Comparison of ENCODE assay signal across 9 cellular contexts in genomic region chr12:74539765-74540526, GRCh38. TPM values are rescaled to one million over a fixed set of nuclear protein-coding genes. Genes with fewer than 3 reads are reported as not detected.
DNase-seq lines count a peak whose midpoint lies in the region; ATAC-seq and TF ChIP-seq lines count a peak whose summit lies in the region.
"Had no signal": no experiment of that assay in that cellular context is flagged by ENCODE, and none has a peak within 500 bp of the region (broad histone marks: within the 10 kb centered on the region; RNA-seq: fewer than 3 reads in every experiment).

No MANE protein-coding gene starts in this region.

- H2AK5ac ChIP-seq in trophoblast cell (ENCODE audit: low read length): no peak overlapping the region

- no peak overlapping the region for H2BK5ac ChIP-seq in trophoblast cell (ENCODE audit: low read depth, low read length, poor library complexity)

- H3K14ac ChIP-seq in trophoblast cell (ENCODE audit: low read length): no peak overlapping the region

- H3K27me3 ChIP-seq in OCI-LY1 (ENCODE audit: insufficient read depth, low read length) (no peaks in the 10 kb centered on the region), trophoblast cell (ENCODE audit: insufficient read depth, low read length) (no peaks in the 10 kb centered on the region)

- no peaks in the 10 kb centered on the region for H4K20me1 ChIP-seq in OCI-LY1 (ENCODE audit: insufficient read depth, low read length)

- H3K4me2 ChIP-seq in OCI-LY1 (ENCODE audit: low read length): peak overlapping the region; percentile 91
- H3K4me2 ChIP-seq in trophoblast cell (ENCODE audit: low read length): peak overlapping the region; percentile 61

- H3K4me1 ChIP-seq in OCI-LY1 (ENCODE audit: insufficient read depth, low read length, severe bottlenecking): peaks cover 37% of the 10 kb centered on the region
- peaks cover 5 to 12% of the 10 kb centered on the region in 2 experiments for H3K4me1 ChIP-seq in trophoblast cell (ENCODE audit: control insufficient read depth in 1 of 2, insufficient read depth in 2 of 2, low read length in 2 of 2)

- no peak overlapping the region for H4K8ac ChIP-seq in trophoblast cell (ENCODE audit: low read depth, low read length)

- H3K79me1 ChIP-seq in trophoblast cell (ENCODE audit: low read length): peaks cover 6% of the 10 kb centered on the region

- H3K23ac ChIP-seq in trophoblast cell (ENCODE audit: low read length): no peak overlapping the region

- DNase-seq in GM12864 (ENCODE audit: low read depth) (no peak), epithelial cell of esophagus (ENCODE audit: low read depth) (no peak), trophoblast cell (no peak), SW480 (ENCODE audit: low spot score) (no peak)
- no peak for DNase-seq in stimulated activated CD4-positive, alpha-beta T cell treated with anti-CD3 and anti-CD28 coated beads, Interleukin-4, amount 100 ng/mL, for 4 hours

- H2AFZ ChIP-seq in OCI-LY1 (ENCODE audit: low read length): no peak overlapping the region
- no peak overlapping the region for H2AFZ ChIP-seq in trophoblast cell (ENCODE audit: insufficient read depth, low read length, poor library complexity)

- no CpG with 5 or more reads among the region's 6 CpGs for WGBS in trophoblast cell (ENCODE audit: extremely low coverage, insufficient coverage, insufficient read length)

- no peak overlapping the region for H3K18ac ChIP-seq in trophoblast cell (ENCODE audit: low read length)

- peak overlapping the region; percentile 96 for H3K4me3 ChIP-seq in GM12864 (ENCODE audit: low read depth, low read length)
- peak overlapping the region; percentile 96 for H3K4me3 ChIP-seq in OCI-LY1 (ENCODE audit: low read depth, low read length, poor library complexity, severe bottlenecking)
- H3K4me3 ChIP-seq in epithelial cell of esophagus (ENCODE audit: low read length): peak overlapping the region; percentile 64
- H3K4me3 ChIP-seq in trophoblast cell (ENCODE audit: low read depth, low read length): no peak overlapping the region

- no peak overlapping the region for H2BK12ac ChIP-seq in trophoblast cell (ENCODE audit: low read length)

- H3F3A ChIP-seq in OCI-LY1 (ENCODE audit: insufficient read depth, low read length): 0 out of 2 replicates have a peak, but pooled peaks cover 4% of the 10 kb centered on the region

- H2BK120ac ChIP-seq in trophoblast cell (ENCODE audit: insufficient read depth, low read length, poor library complexity): no peak overlapping the region

- no peak for TF ChIP-seq CTCF in GM12864 (IDR thresholded peaks at IDR 0.05; ENCODE audit: low read depth, low read length, missing control alignments)
- TF ChIP-seq CTCF in OCI-LY1 (IDR thresholded peaks at IDR 0.05; ENCODE audit: low read length): no peak
- no peak for TF ChIP-seq CTCF in epithelial cell of esophagus (IDR thresholded peaks at IDR 0.05; ENCODE audit: insufficient read depth, low read depth, low read length, missing control alignments)

- H3K9me3 ChIP-seq in OCI-LY1 (ENCODE audit: low read length) (no peaks in the 10 kb centered on the region), trophoblast cell (ENCODE audit: insufficient read depth, low read depth, low read length) (no peaks in the 10 kb centered on the region)

- ATAC-seq in HG02678 (IDR thresholded peaks at IDR 0.05; ENCODE audit: unreplicated experiment): no peak
- no peak for ATAC-seq in HG03469 (IDR thresholded peaks at IDR 0.05; ENCODE audit: unreplicated experiment)

- no peak overlapping the region for H4K12ac ChIP-seq in trophoblast cell (ENCODE audit: low read depth, low read length)

- H3K9ac ChIP-seq in OCI-LY1 (ENCODE audit: low read length) (peak overlapping the region; percentile 95), trophoblast cell (ENCODE audit: low read length) (no peak overlapping the region)

- H3K79me2 ChIP-seq in OCI-LY1 (ENCODE audit: insufficient read depth, low read length) (peaks cover 43% of the 10 kb centered on the region), trophoblast cell (ENCODE audit: control insufficient read depth, insufficient read depth, low read length, poor library complexity) (peaks cover 18% of the 10 kb centered on the region)

- H4K91ac ChIP-seq in trophoblast cell (ENCODE audit: low read depth, low read length): no peak overlapping the region

- H3K36me3 ChIP-seq in OCI-LY1 (ENCODE audit: insufficient read depth, low read length) (peaks cover 51% of the 10 kb centered on the region), trophoblast cell (ENCODE audit: control insufficient read depth in 1 of 2, insufficient read depth in 2 of 2, low read length in 2 of 2) (peaks cover 2% of the 10 kb centered on the region in 2 experiments)

- no peaks in the 10 kb centered on the region for H3K9me2 ChIP-seq in OCI-LY1 (ENCODE audit: low read depth, low read length)

- no peak overlapping the region for H3K27ac ChIP-seq in OCI-LY1 (ENCODE audit: low read depth, low read length, poor library complexity, severe bottlenecking)
- no peak overlapping the region for H3K27ac ChIP-seq in trophoblast cell (ENCODE audit: low read depth, low read length)
- H3K27ac ChIP-seq: epithelial cell of prostate had no signal

- H3K4ac ChIP-seq in trophoblast cell (ENCODE audit: low read depth, low read length): peak overlapping the region; percentile 71

RNA-seq across cellular contexts. Expression of gene ATXN7L3B, which starts 2.3 kb away (rescaled TPM):
- 19.5 and 20.9 TPM in 2 replicates for polyA plus RNA-seq in trophoblast cell (2013)
